In genomic region chr2:102033750-102034682, GRCh38 we compare ENCODE assay signal across 9 cellular contexts. TPM values are rescaled to one million over a fixed set of nuclear protein-coding genes. Genes with fewer than 3 reads are reported as not detected.
DNase-seq lines count a peak whose midpoint lies in the region; ATAC-seq and TF ChIP-seq lines count a peak whose summit lies in the region.
"Had no signal": no experiment of that assay in that cellular context is flagged by ENCODE, and none has a peak within 500 bp of the region (broad histone marks: within the 10 kb centered on the region; RNA-seq: fewer than 3 reads in every experiment).

No MANE protein-coding gene starts in this region.

- no peak for TF ChIP-seq POLR2A in thyroid gland (IDR thresholded peaks at IDR 0.05)

- no peak overlapping the region for H3K4me3 Mint-ChIP-seq in activated CD4-positive, alpha-beta T cell treated with anti-CD3 and anti-CD28 coated beads, Interleukin-2, amount 10 ng/mL, durations not matched to agents 7 days and 5 days
- H3K4me3 Mint-ChIP-seq in activated naive CD8-positive, alpha-beta T cell treated with anti-CD3 and anti-CD28 coated beads for 36 hours: peak overlapping the region; percentile 20

- WGBS in lung, 2 donors: 59 to 61% methylated on average over 9 of the region's 9 CpGs
- WGBS in thyroid gland, 2 donors: 85% methylated on average over 9 of the region's 9 CpGs

- no peak for ATAC-seq in lung (ENCODE audit: insufficient read depth, low FRiP score)
- no peak for ATAC-seq in HG02884 (IDR thresholded peaks at IDR 0.05; ENCODE audit: unreplicated experiment)

- POLR2A ChIA-PET in activated CD4-positive, alpha-beta T cell treated with anti-CD3 and anti-CD28 coated beads, Interleukin-2, amount 10 ng/mL, durations not matched to agents 7 days and 5 days (lab: Charles Lee): no interaction called here

- no peaks in the 10 kb centered on the region for H3K27me3 Mint-ChIP-seq in activated CD4-positive, alpha-beta T cell treated with anti-CD3 and anti-CD28 coated beads, Interleukin-2, amount 10 ng/mL, durations not matched to agents 7 days and 5 days
- no peaks in the 10 kb centered on the region for H3K27me3 Mint-ChIP-seq in activated naive CD8-positive, alpha-beta T cell treated with anti-CD3 and anti-CD28 coated beads for 36 hours

- TF ChIP-seq CTCF in lung (IDR thresholded peaks at IDR 0.05; ENCODE audit: control extremely low read depth, extremely low read depth) (no peak), thyroid gland (IDR thresholded peaks at IDR 0.05) (peak in 2 of 6 experiments; percentile 20 to 42)

- no peak overlapping the region for H3K4me3 ChIP-seq in lung
- no peak overlapping the region for H3K4me3 ChIP-seq in thyroid gland (replicated peaks in 1 of 3)

- intact Hi-C loops in thyroid gland (cut with DNase I): no loop called here

- CTCF ChIA-PET in activated CD4-positive, alpha-beta T cell treated with anti-CD3 and anti-CD28 coated beads, Interleukin-2, amount 10 ng/mL, durations not matched to agents 7 days and 5 days (lab: Charles Lee): interaction anchor here (0.7 to 1.9 kb wide), 10 partner anchors 11 to 223 kb away, joined by 3 to 6 read pairs (median 4); no protein-coding TSS in a partner anchor

- DNase-seq in activated CD4-positive, alpha-beta T cell treated with anti-CD3 and anti-CD28 coated beads, Interleukin-2, amount 10 ng/mL, durations not matched to agents 7 days and 5 days: no peak
- no peak for DNase-seq in activated CD4-positive, alpha-beta T cell treated with anti-CD3 and anti-CD28 coated beads, Interleukin-2, amount 50 U/mL, for 1 hour
- no peak for DNase-seq in activated naive CD8-positive, alpha-beta T cell treated with anti-CD3 and anti-CD28 coated beads for 36 hours
- DNase-seq in lung (ENCODE audit: low spot score) (no peak), thyroid gland (no peak), DMS79 (lab: John Stamatoyannopoulos, UW) (no peak), NCI-H146 (lab: John Stamatoyannopoulos, UW) (no peak)

- H3K27ac Mint-ChIP-seq in activated CD4-positive, alpha-beta T cell treated with anti-CD3 and anti-CD28 coated beads, Interleukin-2, amount 10 ng/mL, durations not matched to agents 7 days and 5 days: peak overlapping the region; percentile 82
- peak overlapping the region; percentile 54 for H3K27ac Mint-ChIP-seq in activated naive CD8-positive, alpha-beta T cell treated with anti-CD3 and anti-CD28 coated beads for 36 hours

- H3K27me3 ChIP-seq in lung (ENCODE audit: control insufficient read depth, insufficient read depth) (no peaks in the 10 kb centered on the region), thyroid gland (no peaks in the 10 kb centered on the region)

- H3K27ac ChIP-seq in lung (ENCODE audit: low read depth in 1 of 2, low read length in 1 of 2) (peak overlapping the region; percentile 29 to 88), thyroid gland (peak overlapping the region; percentile 57 to 70 (median 59))

- H3K9me3 ChIP-seq in lung (ENCODE audit: control insufficient read depth in 2 of 2, insufficient read depth in 1 of 2, low read length in 1 of 2) (peaks cover 0 to 2% of the 10 kb centered on the region in 2 donors), thyroid gland (no peaks in the 10 kb centered on the region)

- H3K36me3 ChIP-seq in lung (ENCODE audit: control insufficient read depth in 2 of 2, insufficient read depth in 2 of 2, low read length in 2 of 2) (no peaks in the 10 kb centered on the region), thyroid gland (no peaks in the 10 kb centered on the region)

- H3K9me3 Mint-ChIP-seq in activated CD4-positive, alpha-beta T cell treated with anti-CD3 and anti-CD28 coated beads, Interleukin-2, amount 10 ng/mL, durations not matched to agents 7 days and 5 days: peaks cover 2% of the 10 kb centered on the region
- peaks cover 4% of the 10 kb centered on the region for H3K9me3 Mint-ChIP-seq in activated naive CD8-positive, alpha-beta T cell treated with anti-CD3 and anti-CD28 coated beads for 36 hours

- peaks cover 0 to 15% of the 10 kb centered on the region in 2 donors for H3K4me1 ChIP-seq in lung (ENCODE audit: control insufficient read depth in 2 of 2, insufficient read depth in 2 of 2, low read length in 2 of 2)
- H3K4me1 ChIP-seq in thyroid gland: peaks cover 27 to 37% of the 10 kb centered on the region in 2 donors

- H3K36me3 Mint-ChIP-seq in activated CD4-positive, alpha-beta T cell treated with anti-CD3 and anti-CD28 coated beads, Interleukin-2, amount 10 ng/mL, durations not matched to agents 7 days and 5 days (ENCODE audit: low read depth): peaks cover 11% of the 10 kb centered on the region
- H3K36me3 Mint-ChIP-seq in activated naive CD8-positive, alpha-beta T cell treated with anti-CD3 and anti-CD28 coated beads for 36 hours: peaks cover 3% of the 10 kb centered on the region

- peaks cover 35% of the 10 kb centered on the region for H3K4me1 Mint-ChIP-seq in activated CD4-positive, alpha-beta T cell treated with anti-CD3 and anti-CD28 coated beads, Interleukin-2, amount 10 ng/mL, durations not matched to agents 7 days and 5 days
- peaks cover 22% of the 10 kb centered on the region for H3K4me1 Mint-ChIP-seq in activated naive CD8-positive, alpha-beta T cell treated with anti-CD3 and anti-CD28 coated beads for 36 hours

RNA-seq across cellular contexts. Expression of gene IL1R2, which starts 42.3 kb away (rescaled TPM):
- under 1 TPM; 0.50 to 0.52 TPM for total RNA-seq in activated CD4-positive, alpha-beta T cell treated with anti-CD3 and anti-CD28 coated beads, Interleukin-2, amount 10 ng/mL, durations not matched to agents 7 days and 5 days
- under 1 TPM; 0.21 to 0.28 TPM for total RNA-seq in activated naive CD8-positive, alpha-beta T cell treated with anti-CD3 and anti-CD28 coated beads for 36 hours
- total RNA-seq in lung: 100 to 1,000 TPM in 1 of 2 donors, 1 to 10 TPM in 1; 7.3 to 119 TPM
- 100 to 1,000 TPM in 1 of 2 donors, 1 to 10 TPM in 1; 9.2 to 902 TPM for polyA plus RNA-seq in lung
- 1 to 10 TPM; 2.7 to 6.1 (median 3.6) TPM for total RNA-seq in thyroid gland
- polyA plus RNA-seq: neural cell had no signal
